18 cellular contexts compared by ENCODE assay signal in the genomic region with DNA sequence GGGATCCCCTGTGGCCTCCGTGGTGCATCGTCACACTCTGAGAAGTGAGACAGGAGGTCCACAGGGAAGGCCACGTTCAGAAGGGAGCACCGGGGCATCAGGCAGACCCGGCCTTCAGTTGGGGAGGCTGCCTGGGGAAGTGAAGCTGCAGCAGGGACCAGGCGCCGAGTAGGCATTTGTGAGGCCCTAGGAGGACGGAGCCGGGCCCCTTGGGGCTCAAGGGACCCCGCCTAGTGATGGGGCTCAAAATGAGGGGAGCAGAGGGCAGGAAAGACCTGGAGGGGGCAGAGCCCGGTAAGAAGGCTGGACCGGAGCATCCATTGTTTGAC.
"Had no signal": no experiment of that assay in that cellular context is flagged by ENCODE, and none has a peak within 500 bp of the region (broad histone marks: within the 10 kb centered on the region; RNA-seq: fewer than 3 reads in every experiment).

No MANE protein-coding gene starts in this region.

- H3K4me1 Mint-ChIP-seq: naive thymus-derived CD4-positive, alpha-beta T cell; nephron progenitor cell; stimulated activated naive CD8-positive, alpha-beta T cell treated with anti-CD3 and anti-CD28 coated beads, Interleukin-15, amount 100 ng/mL, for 72 hours had no signal

- H3K4me3 Mint-ChIP-seq: naive thymus-derived CD4-positive, alpha-beta T cell; nephron progenitor cell; stimulated activated naive B cell treated with anti-CD40 and anti-IgM and Interleukin-4, amounts not matched to agents 10 μg/mL and 1 μg/mL and 100 μg/mL, for 72 hours; stimulated activated naive CD8-positive, alpha-beta T cell treated with anti-CD3 and anti-CD28 coated beads, Interleukin-15, amount 100 ng/mL, for 72 hours had no signal

- H3K36me3 Mint-ChIP-seq: stimulated activated naive B cell treated with anti-CD40 and anti-IgM and Interleukin-4, amounts not matched to agents 10 μg/mL and 1 μg/mL and 100 μg/mL, for 72 hours had no signal

- H3K9me3 ChIP-seq: colonic mucosa, psoas muscle, right lobe of liver, testis had no signal

- DNase-seq: colonic mucosa; effector CD4-positive, alpha-beta T cell; foreskin melanocyte; hippocampal formation; kidney glomerular epithelial cell; mesendoderm; naive thymus-derived CD4-positive, alpha-beta T cell; nephron progenitor cell; psoas muscle; retina; right lobe of liver; stimulated activated CD4-positive, alpha-beta T cell treated with anti-CD3 and anti-CD28 coated beads, Interleukin-2, amount 100 ng/mL, for 24 hours; stimulated activated CD4-positive, alpha-beta T cell treated with anti-CD3 and anti-CD28 coated beads, Interleukin-4, amount 100 ng/mL, for 4 hours; stimulated activated naive B cell treated with anti-CD40 and anti-IgM and Interleukin-4, amounts not matched to agents 10 μg/mL and 1 μg/mL and 100 μg/mL, for 72 hours; stimulated activated naive CD8-positive, alpha-beta T cell treated with anti-CD3 and anti-CD28 coated beads, Interleukin-15, amount 100 ng/mL, for 72 hours; testis had no signal

- H3K36me3 ChIP-seq: colonic mucosa, neutrophil, right lobe of liver, tibial nerve had no signal

- H3K4me1 ChIP-seq: colonic mucosa, psoas muscle, right lobe of liver, testis, tibial nerve had no signal

- H3K27ac Mint-ChIP-seq: naive thymus-derived CD4-positive, alpha-beta T cell; nephron progenitor cell; stimulated activated naive B cell treated with anti-CD40 and anti-IgM and Interleukin-4, amounts not matched to agents 10 μg/mL and 1 μg/mL and 100 μg/mL, for 72 hours; stimulated activated naive CD8-positive, alpha-beta T cell treated with anti-CD3 and anti-CD28 coated beads, Interleukin-15, amount 100 ng/mL, for 72 hours had no signal

- H3K27me3 ChIP-seq: colonic mucosa, neutrophil, right lobe of liver, testis, tibial nerve had no signal

- H3K4me3 ChIP-seq: colonic mucosa, psoas muscle, right lobe of liver, testis, tibial nerve had no signal

- H3K27ac ChIP-seq: colonic mucosa, neutrophil, psoas muscle, right lobe of liver, testis, tibial nerve had no signal
